In the genomic region with DNA sequence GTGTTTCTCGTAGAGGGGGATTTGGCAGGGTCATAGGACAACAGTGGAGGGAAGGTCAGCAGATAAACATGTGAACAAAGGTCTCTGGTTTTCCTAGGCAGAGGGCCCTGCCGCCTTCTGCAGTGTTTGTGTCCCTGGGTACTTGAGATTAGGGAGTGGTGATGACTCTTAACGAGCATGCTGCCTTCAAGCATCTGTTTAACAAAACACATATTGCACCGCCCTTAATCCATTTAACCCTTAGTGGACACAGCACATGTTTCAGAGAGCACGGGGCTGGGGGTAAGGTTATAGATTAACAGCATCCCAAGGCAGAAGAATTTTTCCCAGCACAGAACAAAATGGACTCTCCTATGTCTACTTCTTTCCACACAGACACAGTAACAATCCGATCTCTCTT, we compare ENCODE assay signal across 1 cellular context. TPM values are rescaled to one million over a fixed set of nuclear protein-coding genes. Genes with fewer than 3 reads are reported as not detected.
"Had no signal": no experiment of that assay in that cellular context is flagged by ENCODE, and none has a peak within 500 bp of the region (broad histone marks: within the 10 kb centered on the region; RNA-seq: fewer than 3 reads in every experiment).

No MANE protein-coding gene starts in this region.

RNA-seq across cellular contexts. Expression of a gene that starts 26.1 kb away (rescaled TPM):
- total RNA-seq: G401 had no signal
